In the genomic region with DNA sequence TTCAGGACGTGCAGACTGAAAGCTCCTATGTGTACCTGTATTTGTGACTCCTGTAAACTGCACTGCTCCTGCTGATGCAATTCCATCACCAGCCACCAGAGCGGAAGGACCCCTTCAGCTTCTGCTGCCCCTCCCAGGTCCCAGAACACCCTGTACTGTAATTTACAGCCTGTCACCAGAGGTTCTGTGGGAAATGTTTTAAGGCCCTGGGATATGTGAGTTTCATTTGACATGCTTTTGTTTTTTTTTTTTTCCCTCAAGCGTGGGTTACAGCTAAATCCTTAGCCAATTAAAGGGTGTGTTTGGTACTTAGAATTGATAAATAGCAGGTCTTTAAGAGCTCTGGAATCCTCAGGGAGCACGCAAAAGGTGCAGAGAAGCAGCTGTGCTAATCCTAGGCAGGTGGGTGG, we compare ENCODE assay signal across 8 cellular contexts.
DNase-seq lines count a peak whose midpoint lies in the region; ATAC-seq and TF ChIP-seq lines count a peak whose summit lies in the region.

No MANE protein-coding gene starts in this region.

- no peaks in the 10 kb centered on the region for H3K4me1 Mint-ChIP-seq in activated CD4-positive, alpha-beta T cell treated with anti-CD3 and anti-CD28 coated beads for 36 hours
- H3K4me1 Mint-ChIP-seq in activated CD4-positive, alpha-beta T cell treated with anti-CD3 and anti-CD28 coated beads, Interleukin-2, amount 10 ng/mL, durations not matched to agents 24 days and 14 days, result no peaks in the 10 kb centered on the region

- H3K27me3 ChIP-seq in body of pancreas, result no peaks in the 10 kb centered on the region
- H3K27me3 ChIP-seq in neural cell (ENCODE audit: insufficient read depth, low read depth, low read length), result no peaks in the 10 kb centered on the region
- H3K27me3 ChIP-seq in aorta (ENCODE audit: control insufficient read depth in 1 of 2, insufficient read depth in 2 of 2, low read length in 1 of 2), result no peaks in the 10 kb centered on the region

- no peak for TF ChIP-seq RAD21 in neural cell (conservative IDR thresholded peaks at IDR 0.05)

- H3F3A ChIP-seq in neural cell (ENCODE audit: insufficient read depth, low read length, poor library complexity, severe bottlenecking), result no peaks in the 10 kb centered on the region

- DNase-seq in activated CD4-positive, alpha-beta T cell treated with anti-CD3 and anti-CD28 coated beads for 36 hours, result peak; percentile 19
- no peak for DNase-seq in activated CD4-positive, alpha-beta T cell treated with anti-CD3 and anti-CD28 coated beads, Interleukin-2, amount 10 ng/mL, durations not matched to agents 24 days and 14 days
- peak; percentile 16 for DNase-seq in NCI-H1694 treated with DMSO at 0.1 percent for 48 hours (lab: John Stamatoyannopoulos, UW)
- peak in 2 of 4 donors; percentile 18 to 38 for DNase-seq in body of pancreas
- DNase-seq in AG20443 (ENCODE audit: low spot score), result no peak
- no peak for DNase-seq in aorta

- H3K27ac Mint-ChIP-seq in activated CD4-positive, alpha-beta T cell treated with anti-CD3 and anti-CD28 coated beads for 36 hours, result no peak overlapping the region
- no peak overlapping the region for H3K27ac Mint-ChIP-seq in activated CD4-positive, alpha-beta T cell treated with anti-CD3 and anti-CD28 coated beads, Interleukin-2, amount 10 ng/mL, durations not matched to agents 24 days and 14 days

- H3K36me3 ChIP-seq in body of pancreas (replicated peaks in 1 of 2; ENCODE audit: insufficient read depth in 1 of 2, low read depth in 2 of 2), result no peaks in the 10 kb centered on the region
- peaks cover 5% of the 10 kb centered on the region for H3K36me3 ChIP-seq in neural cell (ENCODE audit: insufficient read depth, low read length)
- H3K36me3 ChIP-seq in aorta (ENCODE audit: control insufficient read depth in 1 of 2, insufficient read depth in 2 of 2, low read length in 1 of 2), result peaks cover 0 to 1% of the 10 kb centered on the region in 2 donors

- TF ChIP-seq POLR2A in body of pancreas (IDR thresholded peaks at IDR 0.05), result no peak

- peak; percentile 18 to 47 (median 39) for TF ChIP-seq CTCF in body of pancreas (IDR thresholded peaks at IDR 0.05)
- peak; percentile 43 for TF ChIP-seq CTCF in neural cell (IDR thresholded peaks at IDR 0.05; ENCODE audit: poor library complexity, severe bottlenecking)

- POLR2A ChIA-PET in activated CD4-positive, alpha-beta T cell treated with anti-CD3 and anti-CD28 coated beads for 36 hours (lab: Charles Lee), result no interaction called here

- H3K9me3 ChIP-seq in body of pancreas (no peaks in the 10 kb centered on the region), neural cell (ENCODE audit: low read length) (no peaks in the 10 kb centered on the region), aorta (ENCODE audit: control insufficient read depth, low read length) (no peaks in the 10 kb centered on the region)

- H3K4me2 ChIP-seq in neural cell (ENCODE audit: low read length), result no peak overlapping the region

- H3K4me3 ChIP-seq in body of pancreas (no peak overlapping the region), neural cell (ENCODE audit: low read length) (no peak overlapping the region), aorta (ENCODE audit: low read length in 2 of 2) (no peak overlapping the region)

- CTCF ChIA-PET in activated CD4-positive, alpha-beta T cell treated with anti-CD3 and anti-CD28 coated beads for 36 hours (lab: Charles Lee), result interaction anchor here (0.6 kb wide), 1 partner anchor 445 kb away, joined by 3 read pairs; no protein-coding TSS in a partner anchor

- no peaks in the 10 kb centered on the region for H3K36me3 Mint-ChIP-seq in activated CD4-positive, alpha-beta T cell treated with anti-CD3 and anti-CD28 coated beads for 36 hours (ENCODE audit: low read depth)
- H3K36me3 Mint-ChIP-seq in activated CD4-positive, alpha-beta T cell treated with anti-CD3 and anti-CD28 coated beads, Interleukin-2, amount 10 ng/mL, durations not matched to agents 24 days and 14 days (ENCODE audit: low read depth), result no peaks in the 10 kb centered on the region

- no peaks in the 10 kb centered on the region for H3K27me3 Mint-ChIP-seq in activated CD4-positive, alpha-beta T cell treated with anti-CD3 and anti-CD28 coated beads for 36 hours
- H3K27me3 Mint-ChIP-seq in activated CD4-positive, alpha-beta T cell treated with anti-CD3 and anti-CD28 coated beads, Interleukin-2, amount 10 ng/mL, durations not matched to agents 24 days and 14 days, result no peaks in the 10 kb centered on the region

- no peaks in the 10 kb centered on the region for H3K79me2 ChIP-seq in neural cell (replicated peaks; ENCODE audit: insufficient read depth, low read length)

- intact Hi-C loops in activated CD4-positive, alpha-beta T cell treated with anti-CD3 and anti-CD28 coated beads for 36 hours (cut with DNase I, micrococcal nuclease), result no loop called here
- intact Hi-C loops in activated CD4-positive, alpha-beta T cell treated with anti-CD3 and anti-CD28 coated beads, Interleukin-2, amount 10 ng/mL, durations not matched to agents 24 days and 14 days (cut with micrococcal nuclease), result no loop called here
- intact Hi-C loops in body of pancreas (cut with DNase I) (no loop called here), aorta (cut with DNase I) (no loop called here)

- H3K4me3 Mint-ChIP-seq in activated CD4-positive, alpha-beta T cell treated with anti-CD3 and anti-CD28 coated beads for 36 hours, result no peak overlapping the region
- no peak overlapping the region for H3K4me3 Mint-ChIP-seq in activated CD4-positive, alpha-beta T cell treated with anti-CD3 and anti-CD28 coated beads, Interleukin-2, amount 10 ng/mL, durations not matched to agents 24 days and 14 days

- no peak for TF ChIP-seq EP300 in neural cell (conservative IDR thresholded peaks at IDR 0.05; ENCODE audit: poor library complexity, severe bottlenecking)

- 70% methylated on average over 4 of the region's 4 CpGs for whole genome bisulfite sequencing in body of pancreas, 2 donors
- WGBS in aorta, 2 donors, result 86% methylated on average over 4 of the region's 4 CpGs

- no peaks in the 10 kb centered on the region for H3K9me3 Mint-ChIP-seq in activated CD4-positive, alpha-beta T cell treated with anti-CD3 and anti-CD28 coated beads for 36 hours (ENCODE audit: low read depth)
- H3K9me3 Mint-ChIP-seq in activated CD4-positive, alpha-beta T cell treated with anti-CD3 and anti-CD28 coated beads, Interleukin-2, amount 10 ng/mL, durations not matched to agents 24 days and 14 days, result no peaks in the 10 kb centered on the region

- H3K9me2 ChIP-seq in neural cell (ENCODE audit: insufficient read depth, low read length), result no peaks in the 10 kb centered on the region

- H3K9ac ChIP-seq in neural cell (ENCODE audit: low read length), result no peak overlapping the region

- H4K20me1 ChIP-seq in neural cell (ENCODE audit: insufficient read depth), result no peaks in the 10 kb centered on the region

- H2AFZ ChIP-seq in neural cell (ENCODE audit: low read depth, low read length), result no peak overlapping the region

- H3K4me1 ChIP-seq in body of pancreas (no peaks in the 10 kb centered on the region), aorta (ENCODE audit: control insufficient read depth in 1 of 2, insufficient read depth in 2 of 2, low read length in 2 of 2) (no peaks in the 10 kb centered on the region)

- H3K27ac ChIP-seq in body of pancreas (no peak overlapping the region), neural cell (ENCODE audit: low read length) (no peak overlapping the region), aorta (ENCODE audit: low read depth in 1 of 2, low read length in 2 of 2) (no peak overlapping the region)

- ATAC-seq in activated CD4-positive, alpha-beta T cell treated with anti-CD3 and anti-CD28 coated beads for 36 hours, result peak; percentile 44
- ATAC-seq in HG02623 (IDR thresholded peaks at IDR 0.05; ENCODE audit: unreplicated experiment) (peak; percentile 48), body of pancreas (no peak), aorta (ENCODE audit: low FRiP score) (no peak)

TF ChIP-seq in neural cell, 6 proteins besides CTCF, POLR2A, EP300 and RAD21:
- TF ChIP-seq TAF1 (IDR thresholded peaks at IDR 0.05; ENCODE audit: low read depth) (no peak), MXI1 (conservative IDR thresholded peaks at IDR 0.05; ENCODE audit: poor library complexity, severe bottlenecking) (no peak), SMC3 (conservative IDR thresholded peaks at IDR 0.05; ENCODE audit: poor library complexity) (no peak), EZH2 (IDR thresholded peaks at IDR 0.05; ENCODE audit: borderline replicate concordance, insufficient read depth, low read length, poor library complexity, severe bottlenecking) (no peak), POLR2AphosphoS5 (IDR thresholded peaks at IDR 0.05) (no peak)
- TF ChIP-seq, protein P1, sequence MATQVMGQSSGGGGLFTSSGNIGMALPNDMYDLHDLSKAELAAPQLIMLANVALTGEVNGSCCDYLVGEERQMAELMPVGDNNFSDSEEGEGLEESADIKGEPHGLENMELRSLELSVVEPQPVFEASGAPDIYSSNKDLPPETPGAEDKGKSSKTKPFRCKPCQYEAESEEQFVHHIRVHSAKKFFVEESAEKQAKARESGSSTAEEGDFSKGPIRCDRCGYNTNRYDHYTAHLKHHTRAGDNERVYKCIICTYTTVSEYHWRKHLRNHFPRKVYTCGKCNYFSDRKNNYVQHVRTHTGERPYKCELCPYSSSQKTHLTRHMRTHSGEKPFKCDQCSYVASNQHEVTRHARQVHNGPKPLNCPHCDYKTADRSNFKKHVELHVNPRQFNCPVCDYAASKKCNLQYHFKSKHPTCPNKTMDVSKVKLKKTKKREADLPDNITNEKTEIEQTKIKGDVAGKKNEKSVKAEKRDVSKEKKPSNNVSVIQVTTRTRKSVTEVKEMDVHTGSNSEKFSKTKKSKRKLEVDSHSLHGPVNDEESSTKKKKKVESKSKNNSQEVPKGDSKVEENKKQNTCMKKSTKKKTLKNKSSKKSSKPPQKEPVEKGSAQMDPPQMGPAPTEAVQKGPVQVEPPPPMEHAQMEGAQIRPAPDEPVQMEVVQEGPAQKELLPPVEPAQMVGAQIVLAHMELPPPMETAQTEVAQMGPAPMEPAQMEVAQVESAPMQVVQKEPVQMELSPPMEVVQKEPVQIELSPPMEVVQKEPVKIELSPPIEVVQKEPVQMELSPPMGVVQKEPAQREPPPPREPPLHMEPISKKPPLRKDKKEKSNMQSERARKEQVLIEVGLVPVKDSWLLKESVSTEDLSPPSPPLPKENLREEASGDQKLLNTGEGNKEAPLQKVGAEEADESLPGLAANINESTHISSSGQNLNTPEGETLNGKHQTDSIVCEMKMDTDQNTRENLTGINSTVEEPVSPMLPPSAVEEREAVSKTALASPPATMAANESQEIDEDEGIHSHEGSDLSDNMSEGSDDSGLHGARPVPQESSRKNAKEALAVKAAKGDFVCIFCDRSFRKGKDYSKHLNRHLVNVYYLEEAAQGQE (IDR thresholded peaks at IDR 0.05; ENCODE audit: borderline replicate concordance), result no peak

Comparison
In these comparisons a context has a peak if more than half of its experiments do, and no peak if none do; other contexts are left out.
1. DNase-seq: peak in activated CD4-positive, alpha-beta T cell treated with anti-CD3 and anti-CD28 coated beads for 36 hours (single experiment) and NCI-H1694 treated with DMSO at 0.1 percent for 48 hours (single experiment); none in activated CD4-positive, alpha-beta T cell treated with anti-CD3 and anti-CD28 coated beads, Interleukin-2, amount 10 ng/mL, durations not matched to agents 24 days and 14 days (single experiment), AG20443 (single experiment) and aorta (0 of 2).
2. ATAC-seq: peak in activated CD4-positive, alpha-beta T cell treated with anti-CD3 and anti-CD28 coated beads for 36 hours (single experiment) and HG02623 (single experiment); none in body of pancreas (single experiment) and aorta (single experiment).